Comparison of ENCODE assay signal across 10 cellular contexts in the genomic region with DNA sequence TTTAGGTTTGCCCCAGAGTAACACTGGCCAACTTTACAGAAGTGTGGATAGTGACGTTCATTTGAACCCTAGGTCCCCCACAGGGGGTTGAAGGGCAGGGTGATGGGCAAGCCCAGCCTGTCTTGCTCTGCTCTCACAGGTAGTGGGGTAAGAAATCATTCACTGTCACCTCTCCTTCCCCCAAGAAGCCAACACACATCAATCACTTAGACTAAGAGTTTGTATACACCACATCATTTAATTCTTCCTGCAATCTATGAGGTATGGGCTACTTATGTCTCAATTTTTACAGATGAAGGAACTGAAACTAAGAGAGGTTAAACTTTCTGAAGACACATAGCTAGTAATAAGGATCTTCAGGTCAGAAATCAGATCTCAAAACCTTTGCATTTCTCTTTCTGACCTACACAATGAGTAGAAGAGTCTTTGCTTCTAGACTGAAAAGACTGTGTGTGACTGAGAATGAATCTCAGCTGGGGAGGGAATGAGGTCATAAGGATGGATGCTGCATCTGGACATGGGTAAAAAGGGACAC.
DNase-seq lines count a peak whose midpoint lies in the region; ATAC-seq and TF ChIP-seq lines count a peak whose summit lies in the region.
"Had no signal": no experiment of that assay in that cellular context is flagged by ENCODE, and none has a peak within 500 bp of the region (broad histone marks: within the 10 kb centered on the region; RNA-seq: fewer than 3 reads in every experiment).

No MANE protein-coding gene starts in this region.

- intact Hi-C loops in uterus (cut with DNase I; ENCODE audit: low total_unique reads): no loop called here

- H3K9me3 ChIP-seq in effector memory CD4-positive, alpha-beta T cell (ENCODE audit: control insufficient read depth, low read length): no peaks in the 10 kb centered on the region
- H3K9me3 ChIP-seq in uterus: no peaks in the 10 kb centered on the region

- H3K4me1 Mint-ChIP-seq in central memory CD8-positive, alpha-beta T cell: no peaks in the 10 kb centered on the region

- no peaks in the 10 kb centered on the region for H3K4me1 ChIP-seq in effector memory CD4-positive, alpha-beta T cell (ENCODE audit: control insufficient read depth, insufficient read depth, low read length, poor library complexity, severe bottlenecking)
- peaks cover 0 to 3% of the 10 kb centered on the region in 2 donors for H3K4me1 ChIP-seq in uterus

- H3K27ac Mint-ChIP-seq in central memory CD8-positive, alpha-beta T cell (ENCODE audit: low read depth): no peak overlapping the region
- H3K27ac Mint-ChIP-seq: T-helper 1 cell treated with Interleukin-12 subunit alpha and Interleukin-12 subunit beta and Interleukin-4 antibody, amounts not matched to agents 30 μg/mL and 1 μg/mL, for 36 hours had no signal

- no peak for TF ChIP-seq CTCF in uterus (IDR thresholded peaks at IDR 0.05)

- DNase-seq in central memory CD8-positive, alpha-beta T cell (ENCODE audit: low spot score in 2 of 2): no peak
- DNase-seq in NCI-H748 treated with DMSO at 0.1 percent for 48 hours (lab: John Stamatoyannopoulos, UW): no peak
- no peak for DNase-seq in effector memory CD4-positive, alpha-beta T cell
- DNase-seq in uterus: no peak
- DNase-seq in stimulated activated CD8-positive, alpha-beta memory T cell treated with anti-CD3 and anti-CD28 coated beads, Interleukin-4, amount 100 ng/mL, for 48 hours: no peak
- DNase-seq: midbrain had no signal

- H3K4me3 Mint-ChIP-seq in central memory CD8-positive, alpha-beta T cell: no peak overlapping the region
- H3K4me3 Mint-ChIP-seq: T-helper 1 cell treated with Interleukin-12 subunit alpha and Interleukin-12 subunit beta and Interleukin-4 antibody, amounts not matched to agents 30 μg/mL and 1 μg/mL, for 36 hours had no signal

- no peaks in the 10 kb centered on the region for H3K9me3 Mint-ChIP-seq in central memory CD8-positive, alpha-beta T cell
- H3K9me3 Mint-ChIP-seq: T-helper 1 cell treated with Interleukin-12 subunit alpha and Interleukin-12 subunit beta and Interleukin-4 antibody, amounts not matched to agents 30 μg/mL and 1 μg/mL, for 36 hours had no signal

- ATAC-seq in GM18499 (IDR thresholded peaks at IDR 0.05; ENCODE audit: insufficient read depth, unreplicated experiment) (peak; percentile 92), GM21367 (IDR thresholded peaks at IDR 0.05; ENCODE audit: unreplicated experiment) (peak; percentile 91), HG03135 (IDR thresholded peaks at IDR 0.05; ENCODE audit: unreplicated experiment) (peak; percentile 91)
- peak; percentile 49 for ATAC-seq in central memory CD8-positive, alpha-beta T cell (replicated peaks; ENCODE audit: extremely low read depth, poor library complexity, severe bottlenecking)

- no peaks in the 10 kb centered on the region for H3K27me3 ChIP-seq in effector memory CD4-positive, alpha-beta T cell (replicated peaks; ENCODE audit: control insufficient read depth, insufficient read depth, low read length, poor library complexity, severe bottlenecking)
- no peaks in the 10 kb centered on the region for H3K27me3 ChIP-seq in uterus

- H3K27ac ChIP-seq in effector memory CD4-positive, alpha-beta T cell (ENCODE audit: insufficient read depth, low read length, poor library complexity, severe bottlenecking): no peak overlapping the region
- H3K27ac ChIP-seq in uterus: peak overlapping the region in 1 of 2 donors; percentile 43

- H3K27me3 Mint-ChIP-seq in central memory CD8-positive, alpha-beta T cell: no peaks in the 10 kb centered on the region

- no peak for TF ChIP-seq POLR2A in uterus (IDR thresholded peaks at IDR 0.05)

- H3K4me3 ChIP-seq in effector memory CD4-positive, alpha-beta T cell (ENCODE audit: insufficient read depth, low read depth, low read length, poor library complexity, severe bottlenecking): no peak overlapping the region
- no peak overlapping the region for H3K4me3 ChIP-seq in uterus

- H3K36me3 ChIP-seq in effector memory CD4-positive, alpha-beta T cell (ENCODE audit: control insufficient read depth, insufficient read depth, low read length): no peaks in the 10 kb centered on the region
- no peaks in the 10 kb centered on the region for H3K36me3 ChIP-seq in uterus

- no peaks in the 10 kb centered on the region for H3K36me3 Mint-ChIP-seq in central memory CD8-positive, alpha-beta T cell (ENCODE audit: insufficient read depth)
